Comparison of ENCODE assay signal across 18 cellular contexts in genomic region chr20:9139106-9139808, GRCh38.
"Had no signal": no experiment of that assay in that cellular context is flagged by ENCODE, and none has a peak within 500 bp of the region (broad histone marks: within the 10 kb centered on the region; RNA-seq: fewer than 3 reads in every experiment).

No MANE protein-coding gene starts in this region.

- H3K9me3 ChIP-seq: ascending aorta, mucosa of descending colon had no signal

- H3K27ac ChIP-seq: ascending aorta, breast epithelium, epithelial cell of prostate, parathyroid adenoma, WERI-Rb-1 had no signal

- H3K4me1 ChIP-seq: ascending aorta, breast epithelium had no signal

- H3K27me3 ChIP-seq: ascending aorta, breast epithelium had no signal

- H3K36me3 ChIP-seq: ascending aorta, breast epithelium, WERI-Rb-1 had no signal

- FAIRE-seq: frontal cortex had no signal

- ATAC-seq: activated CD4-positive, alpha-beta T cell treated with anti-CD3 and anti-CD28 coated beads for 36 hours; activated CD8-positive, alpha-beta memory T cell treated with anti-CD3 and anti-CD28 coated beads, Interleukin-2, amount 10 ng/mL, durations not matched to agents 7 days and 5 days; effector memory CD8-positive, alpha-beta T cell; left colon; mucosa of descending colon; naive thymus-derived CD4-positive, alpha-beta T cell; stimulated activated memory B cell treated with anti-CD40 and anti-IgM and Interleukin-4, amounts not matched to agents 10 μg/mL and 1 μg/mL and 100 μg/mL, for 72 hours had no signal

- DNase-seq: activated CD4-positive, alpha-beta memory T cell treated with anti-CD3 and anti-CD28 coated beads for 36 hours; activated CD4-positive, alpha-beta T cell treated with anti-CD3 and anti-CD28 coated beads for 36 hours; activated CD8-positive, alpha-beta memory T cell treated with anti-CD3 and anti-CD28 coated beads, Interleukin-2, amount 10 ng/mL, durations not matched to agents 7 days and 5 days; activated naive CD4-positive, alpha-beta T cell treated with anti-CD3 and anti-CD28 coated beads, Interleukin-2, amount 10 ng/mL, durations not matched to agents 7 days and 5 days; activated T-cell treated with anti-CD3 and anti-CD28 coated beads, Interleukin-2, amount 50 U/mL, for 1 hour; dermis blood vessel endothelial cell; effector memory CD8-positive, alpha-beta T cell; left colon; mucosa of descending colon; naive thymus-derived CD4-positive, alpha-beta T cell; stimulated activated CD4-positive, alpha-beta T cell treated with anti-CD3 and anti-CD28 coated beads, Interleukin-2, amount 100 ng/mL, for 48 hours; WERI-Rb-1 had no signal

- H3K9ac ChIP-seq: parathyroid adenoma had no signal

- H3K4me3 ChIP-seq: ascending aorta, breast epithelium, mucosa of descending colon had no signal
